Comparison of ENCODE assay signal across 8 cellular contexts in genomic region chr16:18928073-18928472, GRCh38. TPM values are rescaled to one million over a fixed set of nuclear protein-coding genes. Genes with fewer than 3 reads are reported as not detected.
DNase-seq lines count a peak whose midpoint lies in the region; ATAC-seq, FAIRE-seq and TF ChIP-seq lines count a peak whose summit lies in the region.
"Not testable (repeated sequence)": the region's sequence is repeated elsewhere in the genome, so short reads cannot be mapped to it uniquely, and the experiment has no call there.
"Had no signal": no experiment of that assay in that cellular context is flagged by ENCODE, and none has a peak within 500 bp of the region (broad histone marks: within the 10 kb centered on the region; RNA-seq: fewer than 3 reads in every experiment).

No MANE protein-coding gene starts in this region.

- H3K27me3 ChIP-seq in CD8-positive, alpha-beta memory T cell (ENCODE audit: insufficient read depth, low read length, poor library complexity, severe bottlenecking); keratinocyte (ENCODE audit: control insufficient read depth, extremely low read depth, insufficient read depth, low read length): not testable (repeated sequence)

- not testable (repeated sequence) for H3K9me3 ChIP-seq in CD8-positive, alpha-beta memory T cell (ENCODE audit: low read length); T-helper 17 cell (ENCODE audit: control insufficient read depth, low read length, poor library complexity, severe bottlenecking); keratinocyte (ENCODE audit: control insufficient read depth, low read depth, low read length)

- peaks cover 23 to 33% (median 33%) of the 10 kb centered on the region in 3 donors for H3K4me1 Mint-ChIP-seq in CD8-positive, alpha-beta memory T cell
- H3K4me1 Mint-ChIP-seq in IgD-negative memory B cell (peaks cover 24 to 30% (median 25%) of the 10 kb centered on the region in 3 donors), T-helper 17 cell (peaks cover 19% of the 10 kb centered on the region), nephron progenitor cell (peaks cover 46% of the 10 kb centered on the region)
- peaks cover 16% of the 10 kb centered on the region for H3K4me1 Mint-ChIP-seq in activated CD8-positive, alpha-beta T cell treated with anti-CD3 and anti-CD28 coated beads for 36 hours (ENCODE audit: low read depth)
- peaks cover 19% of the 10 kb centered on the region for H3K4me1 Mint-ChIP-seq in activated naive CD8-positive, alpha-beta T cell (ENCODE audit: low read depth)

- dilution Hi-C loops in keratinocyte (cut with MboI; ENCODE audit: extremely low pct_ligation_motif_present, low sequenced_read_pairs) = not testable (repeated sequence)

- peak overlapping the region; percentile 94 for H3K9ac ChIP-seq in keratinocyte (ENCODE audit: control insufficient read depth, extremely low read depth, insufficient read depth, low read length)

- not testable (repeated sequence) for H4K20me1 ChIP-seq in keratinocyte (ENCODE audit: control insufficient read depth, extremely low read depth, insufficient read depth, low read length)

- not testable (repeated sequence) for DNase-seq in CD8-positive, alpha-beta memory T cell; T-helper 17 cell; activated CD8-positive, alpha-beta T cell treated with anti-CD3 and anti-CD28 coated beads for 36 hours; keratinocyte (ENCODE audit: low read depth, low spot score)
- DNase-seq in nephron progenitor cell = peak; percentile 9

- CTCF ChIA-PET in CD8-positive, alpha-beta memory T cell (lab: Charles Lee); activated CD8-positive, alpha-beta T cell treated with anti-CD3 and anti-CD28 coated beads for 36 hours (lab: Charles Lee): not testable (repeated sequence)

- peaks cover 11% of the 10 kb centered on the region for H3K4me1 ChIP-seq in CD8-positive, alpha-beta memory T cell (ENCODE audit: insufficient read depth, low read length)
- H3K4me1 ChIP-seq in keratinocyte (ENCODE audit: control insufficient read depth, extremely low read depth, insufficient read depth, low read length) = not testable (repeated sequence)

- H3K36me3 Mint-ChIP-seq in CD8-positive, alpha-beta memory T cell; IgD-negative memory B cell; T-helper 17 cell (ENCODE audit: low read depth); activated naive CD8-positive, alpha-beta T cell; nephron progenitor cell (ENCODE audit: low read depth): not testable (repeated sequence)
- H3K36me3 Mint-ChIP-seq in activated CD8-positive, alpha-beta T cell treated with anti-CD3 and anti-CD28 coated beads for 36 hours (ENCODE audit: low read depth) = peaks cover 12% of the 10 kb centered on the region

- ATAC-seq in T-helper 17 cell; activated CD8-positive, alpha-beta T cell treated with anti-CD3 and anti-CD28 coated beads for 36 hours: not testable (repeated sequence)

- H3K4me3 Mint-ChIP-seq in CD8-positive, alpha-beta memory T cell = peak overlapping the region; percentile 31 to 93 (median 51)
- peak overlapping the region in 3 of 4 donors; percentile 55 to 95 (median 92) for H3K4me3 Mint-ChIP-seq in IgD-negative memory B cell
- H3K4me3 Mint-ChIP-seq in T-helper 17 cell = peak overlapping the region; percentile 41
- H3K4me3 Mint-ChIP-seq in activated CD8-positive, alpha-beta T cell treated with anti-CD3 and anti-CD28 coated beads for 36 hours = peak overlapping the region; percentile 12
- H3K4me3 Mint-ChIP-seq in activated naive CD8-positive, alpha-beta T cell = peak overlapping the region; percentile 35
- H3K4me3 Mint-ChIP-seq in nephron progenitor cell = peak overlapping the region; percentile 25

- peak overlapping the region in 3 of 8 donors; percentile 12 to 65 (median 54) for H3K27ac Mint-ChIP-seq in CD8-positive, alpha-beta memory T cell
- H3K27ac Mint-ChIP-seq in IgD-negative memory B cell = peak overlapping the region; percentile 97 to 98 (median 98)
- peak overlapping the region; percentile 95 for H3K27ac Mint-ChIP-seq in T-helper 17 cell
- not testable (repeated sequence) for H3K27ac Mint-ChIP-seq in activated CD8-positive, alpha-beta T cell treated with anti-CD3 and anti-CD28 coated beads for 36 hours; nephron progenitor cell
- peak overlapping the region; percentile 61 for H3K27ac Mint-ChIP-seq in activated naive CD8-positive, alpha-beta T cell

- H3K4me3 ChIP-seq in CD8-positive, alpha-beta memory T cell (ENCODE audit: low read length); keratinocyte (ENCODE audit: control insufficient read depth in 2 of 3, extremely low read depth in 1 of 3, insufficient read depth in 2 of 3, low read depth in 1 of 3, low read length in 3 of 3): not testable (repeated sequence)

- not testable (repeated sequence) for FAIRE-seq in keratinocyte (lab: Jason Lieb, UNC)

- H3K79me2 ChIP-seq in keratinocyte (ENCODE audit: control insufficient read depth, insufficient read depth, low read length) = peaks cover 23% of the 10 kb centered on the region

- H3K9me1 ChIP-seq in keratinocyte (ENCODE audit: control insufficient read depth, extremely low read depth, insufficient read depth, low read length) = not testable (repeated sequence)

- H3K27ac ChIP-seq in CD8-positive, alpha-beta memory T cell (ENCODE audit: low read depth, low read length) = not testable (repeated sequence)
- peak overlapping the region; percentile 98 for H3K27ac ChIP-seq in keratinocyte (ENCODE audit: control insufficient read depth, insufficient read depth, low read length)

- not testable (repeated sequence) for H2AFZ ChIP-seq in keratinocyte (ENCODE audit: control insufficient read depth, low read length)

- H3K36me3 ChIP-seq in CD8-positive, alpha-beta memory T cell (ENCODE audit: insufficient read depth, low read length); keratinocyte (ENCODE audit: control insufficient read depth in 2 of 2, extremely low read depth in 1 of 2, insufficient read depth in 2 of 2, low read length in 2 of 2): not testable (repeated sequence)

- TF ChIP-seq CTCF in activated CD8-positive, alpha-beta T cell treated with anti-CD3 and anti-CD28 coated beads for 36 hours (IDR thresholded peaks at IDR 0.05); keratinocyte (optimal IDR thresholded peaks at IDR 0.05 in 1 of 3, IDR thresholded peaks at IDR 0.05 in 1 of 3, conservative IDR thresholded peaks at IDR 0.05 in 1 of 3; ENCODE audit: extremely low read depth in 1 of 3, insufficient read depth in 2 of 3, low read length in 3 of 3); nephron progenitor cell (IDR thresholded peaks at IDR 0.05): not testable (repeated sequence)

- POLR2A ChIA-PET in CD8-positive, alpha-beta memory T cell (lab: Charles Lee); activated CD8-positive, alpha-beta T cell treated with anti-CD3 and anti-CD28 coated beads for 36 hours (lab: Charles Lee): not testable (repeated sequence)

- not testable (repeated sequence) for H3K27me3 Mint-ChIP-seq in CD8-positive, alpha-beta memory T cell; IgD-negative memory B cell; T-helper 17 cell; activated CD8-positive, alpha-beta T cell treated with anti-CD3 and anti-CD28 coated beads for 36 hours; activated naive CD8-positive, alpha-beta T cell; nephron progenitor cell (ENCODE audit: low read depth, poor library complexity)

- peak overlapping the region; percentile 81 for H3K4me2 ChIP-seq in keratinocyte (ENCODE audit: control insufficient read depth, extremely low read depth, insufficient read depth, low read depth, low read length)

- not testable (repeated sequence) for H3K9me3 Mint-ChIP-seq in CD8-positive, alpha-beta memory T cell; IgD-negative memory B cell; activated CD8-positive, alpha-beta T cell treated with anti-CD3 and anti-CD28 coated beads for 36 hours; activated naive CD8-positive, alpha-beta T cell (ENCODE audit: low read depth); nephron progenitor cell

- intact Hi-C loops in activated CD8-positive, alpha-beta T cell treated with anti-CD3 and anti-CD28 coated beads for 36 hours (cut with micrococcal nuclease) = not testable (repeated sequence)

RNA-seq across cellular contexts. Expression of gene SMG1, which starts 1.9 kb away (rescaled TPM):
- total RNA-seq in CD8-positive, alpha-beta memory T cell = 10 to 100 TPM; 90.9 to 98.2 TPM
- 17.8 TPM for polyA plus RNA-seq in CD8-positive, alpha-beta memory T cell
- polyA plus RNA-seq in IgD-negative memory B cell (17.2 TPM), keratinocyte (26.6 to 34.2 TPM (median 27.6 TPM) in 3 replicates)
- total RNA-seq in T-helper 17 cell = 100 to 1,000 TPM; 177 to 192 TPM
- total RNA-seq in activated CD8-positive, alpha-beta T cell treated with anti-CD3 and anti-CD28 coated beads for 36 hours = 100 to 1,000 TPM; 103 to 108 TPM
- polyA plus RNA-seq in keratinocyte (2011; ENCODE audit: low read depth) = 21.6 TPM
- polyA plus RNA-seq in keratinocyte (2011; cell fraction: cytosol; rRNA removed) = 10.2 and 19.2 TPM in 2 replicates
- polyA plus RNA-seq in keratinocyte (2011; cell fraction: nucleus; rRNA removed) = 64.7 and 80.2 TPM in 2 replicates
- polyA plus RNA-seq in keratinocyte (2012; ENCODE audit: low replicate concordance) = 17.2 and 17.5 TPM in 2 replicates
- 77.6 to 221 TPM (median 119 TPM) in 3 replicates for polyA minus RNA-seq in keratinocyte
- polyA minus RNA-seq in keratinocyte (2011; cell fraction: cytosol; rRNA and poly(A)+ RNA removed) = 28.2 TPM
- polyA minus RNA-seq in keratinocyte (2011; cell fraction: nucleus; rRNA and poly(A)+ RNA removed) = 171 and 294 TPM in 2 replicates

RNA-seq across cellular contexts. Expression of gene TMC7, which starts 55.7 kb away (rescaled TPM):
- total RNA-seq in CD8-positive, alpha-beta memory T cell = not detected
- polyA plus RNA-seq in CD8-positive, alpha-beta memory T cell = not detected
- polyA plus RNA-seq in IgD-negative memory B cell = not detected
- not detected for total RNA-seq in T-helper 17 cell
- not detected for total RNA-seq in activated CD8-positive, alpha-beta T cell treated with anti-CD3 and anti-CD28 coated beads for 36 hours
- polyA plus RNA-seq in keratinocyte = 6.4 to 8.5 TPM (median 6.4 TPM) in 3 replicates
- polyA plus RNA-seq in keratinocyte (2011; ENCODE audit: low read depth) = 4.9 TPM
- polyA plus RNA-seq in keratinocyte (2011; cell fraction: cytosol; rRNA removed) = 2.9 and 5.0 TPM in 2 replicates
- polyA plus RNA-seq in keratinocyte (2011; cell fraction: nucleus; rRNA removed) = 11.3 and 11.9 TPM in 2 replicates
- polyA plus RNA-seq in keratinocyte (2012; ENCODE audit: low replicate concordance) = 2.8 and 5.1 TPM in 2 replicates
- 7.1 to 11.0 TPM (median 9.1 TPM) in 3 replicates for polyA minus RNA-seq in keratinocyte
- polyA minus RNA-seq in keratinocyte (2011; cell fraction: cytosol; rRNA and poly(A)+ RNA removed) = 5.9 TPM
- polyA minus RNA-seq in keratinocyte (2011; cell fraction: nucleus; rRNA and poly(A)+ RNA removed) = 7.4 and 13.6 TPM in 2 replicates
- total RNA-seq: CD4-positive, alpha-beta memory T cell had no signal
- polyA plus RNA-seq: CD4-positive, alpha-beta memory T cell had no signal

Comparison
In these comparisons a context has a peak if more than half of its experiments do, and no peak if none do; other contexts are left out.
1. H3K4me3 Mint-ChIP-seq: peak in every context shown above with its lines; median percentile 92 in IgD-negative memory B cell; 51 in CD8-positive, alpha-beta memory T cell; 41 in T-helper 17 cell; 35 in activated naive CD8-positive, alpha-beta T cell; 25 in nephron progenitor cell; 12 in activated CD8-positive, alpha-beta T cell treated with anti-CD3 and anti-CD28 coated beads for 36 hours.